In the genomic region with DNA sequence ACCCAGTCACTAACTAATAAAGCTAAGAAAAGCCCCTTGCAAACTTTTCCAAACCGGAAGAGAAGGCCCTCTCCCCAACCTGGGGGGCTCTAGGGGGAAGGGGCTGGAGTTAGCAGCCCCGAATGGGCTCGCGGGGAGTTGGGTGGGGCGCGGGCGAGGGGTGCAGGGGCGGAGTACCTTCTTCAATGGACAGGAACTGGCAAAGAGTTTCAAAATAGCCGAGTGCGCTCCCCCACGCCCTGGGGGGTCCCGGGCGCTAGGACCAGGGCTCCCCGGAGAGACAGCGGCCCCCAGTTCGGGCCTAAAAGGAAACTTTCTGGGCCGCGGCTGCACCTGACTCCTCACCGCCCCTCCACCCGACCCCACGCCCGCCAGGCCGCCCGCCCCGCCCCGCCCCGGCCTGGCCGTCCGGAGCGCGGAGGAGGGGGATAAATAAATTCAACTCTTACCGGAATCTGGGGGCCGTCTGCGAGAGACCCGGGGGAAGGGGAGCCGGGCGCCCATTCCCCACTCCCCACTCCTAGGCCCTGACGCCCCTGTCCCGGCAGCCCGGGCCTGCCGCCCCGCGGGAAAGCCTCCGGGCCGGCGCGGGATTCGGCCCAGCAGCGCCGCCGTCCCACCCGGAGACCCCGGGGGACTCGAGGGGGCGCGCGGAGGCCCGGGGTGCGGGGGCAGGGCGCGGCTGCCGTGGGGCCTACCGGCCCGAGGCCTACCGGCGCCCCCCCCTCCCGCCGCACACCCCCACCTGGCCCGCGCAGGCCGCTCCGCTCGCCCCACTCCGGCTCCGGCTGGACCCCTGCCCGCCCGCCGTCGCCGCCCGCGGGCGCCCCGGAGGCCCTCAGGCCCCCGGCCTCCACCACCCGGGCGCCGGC, we compare ENCODE assay signal across 8 cellular contexts. TPM values are rescaled to one million over a fixed set of nuclear protein-coding genes. Genes with fewer than 3 reads are reported as not detected.
DNase-seq lines count a peak whose midpoint lies in the region; ATAC-seq, FAIRE-seq and TF ChIP-seq lines count a peak whose summit lies in the region.

No MANE protein-coding gene starts in this region.

- ATAC-seq in GM19351 (IDR thresholded peaks at IDR 0.05; ENCODE audit: unreplicated experiment) (peak; percentile 23), HG03432 (IDR thresholded peaks at IDR 0.05; ENCODE audit: unreplicated experiment) (peak; percentile 32), body of pancreas (peak; percentile 65)

- H3K36me3 ChIP-seq in body of pancreas (replicated peaks in 1 of 2; ENCODE audit: insufficient read depth in 1 of 2, low read depth in 2 of 2) (no peaks in the 10 kb centered on the region), iPS-20b (ENCODE audit: insufficient read depth, low read depth, low read length) (peaks cover 6% of the 10 kb centered on the region), spleen (peaks cover 0 to 7% (median 0%) of the 10 kb centered on the region in 6 donors)

- H3K9me3 ChIP-seq in body of pancreas (no peaks in the 10 kb centered on the region), iPS-20b (ENCODE audit: insufficient read depth, low read depth, low read length) (no peaks in the 10 kb centered on the region), spleen (no peaks in the 10 kb centered on the region)

- TF ChIP-seq POLR2A in body of pancreas (IDR thresholded peaks at IDR 0.05) (no peak), spleen (IDR thresholded peaks at IDR 0.05) (no peak)

- DNase-seq in CD1c-positive myeloid dendritic cell (ENCODE audit: extremely low spot score) (peak; percentile 44), T1000 (lab: John Stamatoyannopoulos, UW) (peak; percentile 32), body of pancreas (peak; percentile 29 to 48 (median 40)), spleen (peak; percentile 89), D721Med (ENCODE audit: insufficient read length, low spot score) (no peak)

- 0% methylated on average over 1 to 65 of the region's 88 CpGs for WGBS in body of pancreas, 2 donors
- WGBS in spleen, 5 donors, result 0 to 4% (median 1%) methylated on average over 11 to 88 of the region's 88 CpGs

- H3K27ac ChIP-seq in body of pancreas, result peak overlapping the region; percentile 92 to 98 (median 98)
- peak overlapping the region; percentile 99 for H3K27ac ChIP-seq in iPS-20b (ENCODE audit: low read length)
- peak overlapping the region; percentile 95 to 99 (median 98) for H3K27ac ChIP-seq in spleen

- intact Hi-C loops in body of pancreas (cut with DNase I) (no loop called here), spleen (cut with DNase I; ENCODE audit: low total_unique reads) (loop anchor here (10.0 kb wide), 1 partner anchor 70 kb away; the partner anchor contains the start of genes EEF1B2 and NDUFS1)

- peak overlapping the region; percentile 99 for H3K9ac ChIP-seq in iPS-20b (ENCODE audit: low read depth, low read length)

- H3K4me1 ChIP-seq in body of pancreas (peaks cover 17% of the 10 kb centered on the region), iPS-20b (ENCODE audit: insufficient read depth, low read length) (peaks cover 21% of the 10 kb centered on the region; the same call in 1 of the 2 replicates), spleen (peaks cover 13 to 79% (median 44%) of the 10 kb centered on the region in 6 donors)

- no peak for FAIRE-seq in D721Med (lab: Jason Lieb, UNC)

- H3K27me3 ChIP-seq in body of pancreas (no peaks in the 10 kb centered on the region), iPS-20b (ENCODE audit: insufficient read depth, low read length) (no peaks in the 10 kb centered on the region), spleen (replicated peaks in 1 of 7) (no peaks in the 10 kb centered on the region)

- H3K4me3 ChIP-seq in body of pancreas (peak overlapping the region; percentile 54 to 82), iPS-20b (ENCODE audit: low read length) (peak overlapping the region; percentile 99), spleen (peak overlapping the region; percentile 60 to 80 (median 64))

- TF ChIP-seq CTCF in body of pancreas (IDR thresholded peaks at IDR 0.05) (no peak), spleen (IDR thresholded peaks at IDR 0.05 in 8 of 11, conservative IDR thresholded peaks at IDR 0.05 in 3 of 11) (no peak), D721Med (IDR thresholded peaks at IDR 0.05; ENCODE audit: insufficient read depth, missing control alignments) (no peak)

RNA-seq across cellular contexts. Expression of gene INO80D, which starts 0.9 kb away (rescaled TPM):
- total RNA-seq in body of pancreas, result 10 to 100 TPM; 10.6 to 11.9 TPM
- 10 to 100 TPM; 23.9 to 39.8 (median 33.2) TPM for total RNA-seq in spleen
- 1 to 10 TPM; 1.6 to 2.7 (median 2.0) TPM for polyA plus RNA-seq in spleen
